ENCODE assay signal across 4 cellular contexts in the genomic region with DNA sequence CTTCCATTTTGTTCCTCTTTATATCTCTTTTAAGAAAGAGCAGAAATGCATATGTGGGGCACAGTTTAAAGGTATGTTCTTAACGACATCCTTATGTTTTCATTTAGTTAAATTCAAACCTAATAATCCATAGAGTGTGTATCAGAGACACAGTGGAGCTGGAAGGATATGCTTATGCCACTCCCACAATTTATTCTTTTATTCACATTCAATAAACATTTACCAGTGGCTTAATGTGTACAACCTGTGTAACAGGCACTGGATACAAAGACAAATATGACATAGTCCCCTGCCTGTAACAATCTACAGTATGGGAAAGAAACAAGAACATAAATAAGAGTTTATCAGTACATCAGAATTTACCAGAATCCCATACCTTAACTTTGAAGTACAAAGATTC. TPM values are rescaled to one million over a fixed set of nuclear protein-coding genes. Genes with fewer than 3 reads are reported as not detected.
"Had no signal": no experiment of that assay in that cellular context is flagged by ENCODE, and none has a peak within 500 bp of the region (broad histone marks: within the 10 kb centered on the region; RNA-seq: fewer than 3 reads in every experiment).

No MANE protein-coding gene starts in this region.

- DNase-seq: GDM1, GF-D8 had no signal

- H3K4me3 ChIP-seq: GM12878 had no signal

- ATAC-seq: GM12878 had no signal

RNA-seq across cellular contexts. Expression of a gene that starts 22.4 kb away (rescaled TPM):
- total RNA-seq: G401 had no signal
